Comparison of ENCODE assay signal across 12 cellular contexts in genomic region chr16:80718480-80719220, GRCh38.
DNase-seq lines count a peak whose midpoint lies in the region; ATAC-seq and TF ChIP-seq lines count a peak whose summit lies in the region.
"Had no signal": no experiment of that assay in that cellular context is flagged by ENCODE, and none has a peak within 500 bp of the region (broad histone marks: within the 10 kb centered on the region; RNA-seq: fewer than 3 reads in every experiment).

No MANE protein-coding gene starts in this region.

- no peak for ATAC-seq in HG03354 (IDR thresholded peaks at IDR 0.05; ENCODE audit: poor library complexity, severe bottlenecking, unreplicated experiment)
- no peak for ATAC-seq in GM19023 (IDR thresholded peaks at IDR 0.05; ENCODE audit: unreplicated experiment)
- ATAC-seq: gastroesophageal sphincter had no signal

- TF ChIP-seq CTCF in AG10803 (conservative IDR thresholded peaks at IDR 0.05; ENCODE audit: low read length) = no peak
- TF ChIP-seq CTCF in kidney epithelial cell (IDR thresholded peaks at IDR 0.05; ENCODE audit: insufficient read depth, low read length, poor library complexity, severe bottlenecking) = no peak
- no peak for TF ChIP-seq CTCF in tibial artery (IDR thresholded peaks at IDR 0.05)

- H3K27ac ChIP-seq in tibial artery = no peak overlapping the region
- H3K27ac ChIP-seq: gastroesophageal sphincter had no signal

- peak; percentile 38 for DNase-seq in AG10803 (ENCODE audit: low read depth)
- DNase-seq in HT1080 (ENCODE audit: low read depth) = peak; percentile 66
- DNase-seq in T47D (ENCODE audit: low read depth in 1 of 2, low spot score in 1 of 2) = peak; percentile 67 to 99
- DNase-seq in kidney epithelial cell (ENCODE audit: low read depth) = peak; percentile 34
- no peak for DNase-seq in tibial artery
- no peak for DNase-seq in activated naive CD4-positive, alpha-beta T cell treated with anti-CD3 and anti-CD28 coated beads, Interleukin-2, amount 50 U/mL, for 16 hours
- DNase-seq: activated CD8-positive, alpha-beta memory T cell treated with anti-CD3 and anti-CD28 coated beads for 24 hours; naive B cell; NCI-H146 had no signal

- H3K27me3 ChIP-seq in kidney epithelial cell (ENCODE audit: control insufficient read depth, insufficient read depth, low read length) (no peaks in the 10 kb centered on the region), tibial artery (no peaks in the 10 kb centered on the region)
- H3K27me3 ChIP-seq: gastroesophageal sphincter had no signal

- peaks cover 2 to 12% (median 11%) of the 10 kb centered on the region in 3 donors for H3K9me3 ChIP-seq in tibial artery

- in situ Hi-C loops in T47D (cut with HindIII; ENCODE audit: low pct_unique_long_range_greater_than_20kb, low sequenced_read_pairs) = no loop called here

- no peak overlapping the region for H3K4me3 ChIP-seq in AG10803 (ENCODE audit: low read length)
- H3K4me3 ChIP-seq in kidney epithelial cell (ENCODE audit: low read depth, low read length) = no peak overlapping the region
- no peak overlapping the region for H3K4me3 ChIP-seq in tibial artery
- H3K4me3 ChIP-seq: gastroesophageal sphincter had no signal

- intact Hi-C loops in tibial artery (cut with DNase I; ENCODE audit: low total_unique reads) = no loop called here

- no peaks in the 10 kb centered on the region for H3K36me3 ChIP-seq in kidney epithelial cell (ENCODE audit: control insufficient read depth, insufficient read depth, low read length)
- H3K36me3 ChIP-seq in tibial artery = no peaks in the 10 kb centered on the region
- H3K36me3 ChIP-seq: gastroesophageal sphincter had no signal

- peaks cover 0 to 9% (median 3%) of the 10 kb centered on the region in 4 donors for H3K4me1 ChIP-seq in tibial artery
- H3K4me1 ChIP-seq: gastroesophageal sphincter had no signal

Comparison
In these comparisons a context has a peak if more than half of its experiments do, and no peak if none do; other contexts are left out.
1. DNase-seq: peak in AG10803 (single experiment), HT1080 (single experiment), T47D (2 of 2) and kidney epithelial cell (single experiment); none in tibial artery (0 of 2) and activated naive CD4-positive, alpha-beta T cell treated with anti-CD3 and anti-CD28 coated beads, Interleukin-2, amount 50 U/mL, for 16 hours (single experiment).